In genomic region chr1:119816407-119816806, GRCh38 we compare ENCODE assay signal across 1 cellular context.
A peak's percentile ranks its signal among the peaks of the same experiment; 100 is the strongest.
TF ChIP-seq lines count a peak whose summit lies in the region.

No MANE protein-coding gene starts in this region.

TF ChIP-seq in HepG2, 621 proteins besides CTCF, POLR2A, EP300 and RAD21 (continued from another document and continues in another):
- TF ChIP-seq, protein P1, sequence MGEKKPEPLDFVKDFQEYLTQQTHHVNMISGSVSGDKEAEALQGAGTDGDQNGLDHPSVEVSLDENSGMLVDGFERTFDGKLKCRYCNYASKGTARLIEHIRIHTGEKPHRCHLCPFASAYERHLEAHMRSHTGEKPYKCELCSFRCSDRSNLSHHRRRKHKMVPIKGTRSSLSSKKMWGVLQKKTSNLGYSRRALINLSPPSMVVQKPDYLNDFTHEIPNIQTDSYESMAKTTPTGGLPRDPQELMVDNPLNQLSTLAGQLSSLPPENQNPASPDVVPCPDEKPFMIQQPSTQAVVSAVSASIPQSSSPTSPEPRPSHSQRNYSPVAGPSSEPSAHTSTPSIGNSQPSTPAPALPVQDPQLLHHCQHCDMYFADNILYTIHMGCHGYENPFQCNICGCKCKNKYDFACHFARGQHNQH (CRISPR knock-in tag; IDR thresholded peaks at IDR 0.05): peak; percentile 41; the same call in 1 of the 2 replicates
- TF ChIP-seq, protein P2, sequence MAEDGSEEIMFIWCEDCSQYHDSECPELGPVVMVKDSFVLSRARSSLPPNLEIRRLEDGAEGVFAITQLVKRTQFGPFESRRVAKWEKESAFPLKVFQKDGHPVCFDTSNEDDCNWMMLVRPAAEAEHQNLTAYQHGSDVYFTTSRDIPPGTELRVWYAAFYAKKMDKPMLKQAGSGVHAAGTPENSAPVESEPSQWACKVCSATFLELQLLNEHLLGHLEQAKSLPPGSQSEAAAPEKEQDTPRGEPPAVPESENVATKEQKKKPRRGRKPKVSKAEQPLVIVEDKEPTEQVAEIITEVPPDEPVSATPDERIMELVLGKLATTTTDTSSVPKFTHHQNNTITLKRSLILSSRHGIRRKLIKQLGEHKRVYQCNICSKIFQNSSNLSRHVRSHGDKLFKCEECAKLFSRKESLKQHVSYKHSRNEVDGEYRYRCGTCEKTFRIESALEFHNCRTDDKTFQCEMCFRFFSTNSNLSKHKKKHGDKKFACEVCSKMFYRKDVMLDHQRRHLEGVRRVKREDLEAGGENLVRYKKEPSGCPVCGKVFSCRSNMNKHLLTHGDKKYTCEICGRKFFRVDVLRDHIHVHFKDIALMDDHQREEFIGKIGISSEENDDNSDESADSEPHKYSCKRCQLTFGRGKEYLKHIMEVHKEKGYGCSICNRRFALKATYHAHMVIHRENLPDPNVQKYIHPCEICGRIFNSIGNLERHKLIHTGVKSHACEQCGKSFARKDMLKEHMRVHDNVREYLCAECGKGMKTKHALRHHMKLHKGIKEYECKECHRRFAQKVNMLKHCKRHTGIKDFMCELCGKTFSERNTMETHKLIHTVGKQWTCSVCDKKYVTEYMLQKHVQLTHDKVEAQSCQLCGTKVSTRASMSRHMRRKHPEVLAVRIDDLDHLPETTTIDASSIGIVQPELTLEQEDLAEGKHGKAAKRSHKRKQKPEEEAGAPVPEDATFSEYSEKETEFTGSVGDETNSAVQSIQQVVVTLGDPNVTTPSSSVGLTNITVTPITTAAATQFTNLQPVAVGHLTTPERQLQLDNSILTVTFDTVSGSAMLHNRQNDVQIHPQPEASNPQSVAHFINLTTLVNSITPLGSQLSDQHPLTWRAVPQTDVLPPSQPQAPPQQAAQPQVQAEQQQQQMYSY (CRISPR knock-in tag; IDR thresholded peaks at IDR 0.05): no peak
- TF ChIP-seq, protein P3, sequence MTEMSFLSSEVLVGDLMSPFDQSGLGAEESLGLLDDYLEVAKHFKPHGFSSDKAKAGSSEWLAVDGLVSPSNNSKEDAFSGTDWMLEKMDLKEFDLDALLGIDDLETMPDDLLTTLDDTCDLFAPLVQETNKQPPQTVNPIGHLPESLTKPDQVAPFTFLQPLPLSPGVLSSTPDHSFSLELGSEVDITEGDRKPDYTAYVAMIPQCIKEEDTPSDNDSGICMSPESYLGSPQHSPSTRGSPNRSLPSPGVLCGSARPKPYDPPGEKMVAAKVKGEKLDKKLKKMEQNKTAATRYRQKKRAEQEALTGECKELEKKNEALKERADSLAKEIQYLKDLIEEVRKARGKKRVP (CRISPR knock-in tag; IDR thresholded peaks at IDR 0.05): no peak
- TF ChIP-seq JUNB (CRISPR knock-in tag; IDR thresholded peaks at IDR 0.05; ENCODE audit: borderline replicate concordance) (peak; percentile 49; the same call in 1 of the 2 replicates), MAFG (CRISPR knock-in tag; IDR thresholded peaks at IDR 0.05) (no peak), ZNF530 (CRISPR knock-in tag; IDR thresholded peaks at IDR 0.05; ENCODE audit: low read depth) (no peak), SP2 (CRISPR knock-in tag; IDR thresholded peaks at IDR 0.05) (no peak), AHR (CRISPR knock-in tag; IDR thresholded peaks at IDR 0.05) (no peak), ZNF343 (CRISPR knock-in tag; IDR thresholded peaks at IDR 0.05) (no peak), NRL (CRISPR knock-in tag; IDR thresholded peaks at IDR 0.05; ENCODE audit: borderline replicate concordance) (no peak), PHF5A (CRISPR knock-in tag; IDR thresholded peaks at IDR 0.05; ENCODE audit: low read depth, unreplicated experiment) (no peak), NFE2L2 (IDR thresholded peaks at IDR 0.05; ENCODE audit: low read length) (no peak), ZFAT (CRISPR knock-in tag; conservative IDR thresholded peaks at IDR 0.05) (no peak), ZNF333 (CRISPR knock-in tag; IDR thresholded peaks at IDR 0.05; ENCODE audit: borderline replicate concordance) (no peak), SPEN (CRISPR knock-in tag; IDR thresholded peaks at IDR 0.05; ENCODE audit: low read depth) (no peak), HNRNPH1 (optimal IDR thresholded peaks at IDR 0.05; ENCODE audit: low read depth, low read length) (no peak), CREM (IDR thresholded peaks at IDR 0.05) (peak; percentile 63), CREM (CRISPR knock-in tag; IDR thresholded peaks at IDR 0.05) (no peak), NFYB (CRISPR knock-in tag; IDR thresholded peaks at IDR 0.05) (no peak), KDM3A (CRISPR knock-in tag; IDR thresholded peaks at IDR 0.05; ENCODE audit: low read depth) (no peak), SRY (CRISPR knock-in tag; IDR thresholded peaks at IDR 0.05) (no peak), NR1H2 (CRISPR knock-in tag; IDR thresholded peaks at IDR 0.05; ENCODE audit: borderline replicate concordance, low read depth) (no peak), GATAD2A (CRISPR knock-in tag; IDR thresholded peaks at IDR 0.05) (peak; percentile 83), SMC3 (IDR thresholded peaks at IDR 0.05; ENCODE audit: low read length) (no peak), SMYD3 (CRISPR knock-in tag; IDR thresholded peaks at IDR 0.05) (no peak), ZNF746 (CRISPR knock-in tag; IDR thresholded peaks at IDR 0.05) (no peak), ZSCAN25 (CRISPR knock-in tag; IDR thresholded peaks at IDR 0.05) (no peak), TOPORS (CRISPR knock-in tag; IDR thresholded peaks at IDR 0.05) (no peak), SMAD3 (CRISPR knock-in tag; IDR thresholded peaks at IDR 0.05) (no peak), ZBTB34 (CRISPR knock-in tag; IDR thresholded peaks at IDR 0.05) (no peak), ARHGAP35 (CRISPR knock-in tag; IDR thresholded peaks at IDR 0.05; ENCODE audit: borderline replicate concordance) (no peak), KLF13 (CRISPR knock-in tag; IDR thresholded peaks at IDR 0.05) (no peak), PHF20 (CRISPR knock-in tag; IDR thresholded peaks at IDR 0.05) (no peak), FOSL1 (CRISPR knock-in tag; IDR thresholded peaks at IDR 0.05; ENCODE audit: borderline replicate concordance) (peak; percentile 83; the same call in 1 of the 2 replicates), EED (CRISPR knock-in tag; IDR thresholded peaks at IDR 0.05) (no peak), RBFOX2 (IDR thresholded peaks at IDR 0.05; ENCODE audit: low read depth, low read length) (0 out of 2 replicates have a peak, but pooled peaks have one; percentile 31), ZNF136 (CRISPR knock-in tag; IDR thresholded peaks at IDR 0.05; ENCODE audit: low read depth) (no peak), ZNF563 (CRISPR knock-in tag; IDR thresholded peaks at IDR 0.05) (no peak), ZNF776 (CRISPR knock-in tag; IDR thresholded peaks at IDR 0.05) (no peak), TGIF2 (CRISPR knock-in tag; IDR thresholded peaks at IDR 0.05) (no peak), MIXL1 (CRISPR knock-in tag; IDR thresholded peaks at IDR 0.05) (peak; percentile 77), U2AF2 (IDR thresholded peaks at IDR 0.05; ENCODE audit: low read depth, low read length) (no peak), DPF2 (CRISPR knock-in tag; IDR thresholded peaks at IDR 0.05; ENCODE audit: borderline replicate concordance, low read depth) (peak; percentile 70; the same call in 1 of the 2 replicates)
- TF ChIP-seq, protein P4, sequence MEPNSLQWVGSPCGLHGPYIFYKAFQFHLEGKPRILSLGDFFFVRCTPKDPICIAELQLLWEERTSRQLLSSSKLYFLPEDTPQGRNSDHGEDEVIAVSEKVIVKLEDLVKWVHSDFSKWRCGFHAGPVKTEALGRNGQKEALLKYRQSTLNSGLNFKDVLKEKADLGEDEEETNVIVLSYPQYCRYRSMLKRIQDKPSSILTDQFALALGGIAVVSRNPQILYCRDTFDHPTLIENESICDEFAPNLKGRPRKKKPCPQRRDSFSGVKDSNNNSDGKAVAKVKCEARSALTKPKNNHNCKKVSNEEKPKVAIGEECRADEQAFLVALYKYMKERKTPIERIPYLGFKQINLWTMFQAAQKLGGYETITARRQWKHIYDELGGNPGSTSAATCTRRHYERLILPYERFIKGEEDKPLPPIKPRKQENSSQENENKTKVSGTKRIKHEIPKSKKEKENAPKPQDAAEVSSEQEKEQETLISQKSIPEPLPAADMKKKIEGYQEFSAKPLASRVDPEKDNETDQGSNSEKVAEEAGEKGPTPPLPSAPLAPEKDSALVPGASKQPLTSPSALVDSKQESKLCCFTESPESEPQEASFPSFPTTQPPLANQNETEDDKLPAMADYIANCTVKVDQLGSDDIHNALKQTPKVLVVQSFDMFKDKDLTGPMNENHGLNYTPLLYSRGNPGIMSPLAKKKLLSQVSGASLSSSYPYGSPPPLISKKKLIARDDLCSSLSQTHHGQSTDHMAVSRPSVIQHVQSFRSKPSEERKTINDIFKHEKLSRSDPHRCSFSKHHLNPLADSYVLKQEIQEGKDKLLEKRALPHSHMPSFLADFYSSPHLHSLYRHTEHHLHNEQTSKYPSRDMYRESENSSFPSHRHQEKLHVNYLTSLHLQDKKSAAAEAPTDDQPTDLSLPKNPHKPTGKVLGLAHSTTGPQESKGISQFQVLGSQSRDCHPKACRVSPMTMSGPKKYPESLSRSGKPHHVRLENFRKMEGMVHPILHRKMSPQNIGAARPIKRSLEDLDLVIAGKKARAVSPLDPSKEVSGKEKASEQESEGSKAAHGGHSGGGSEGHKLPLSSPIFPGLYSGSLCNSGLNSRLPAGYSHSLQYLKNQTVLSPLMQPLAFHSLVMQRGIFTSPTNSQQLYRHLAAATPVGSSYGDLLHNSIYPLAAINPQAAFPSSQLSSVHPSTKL (CRISPR knock-in tag; IDR thresholded peaks at IDR 0.05): peak; percentile 87
- TF ChIP-seq, protein P5, sequence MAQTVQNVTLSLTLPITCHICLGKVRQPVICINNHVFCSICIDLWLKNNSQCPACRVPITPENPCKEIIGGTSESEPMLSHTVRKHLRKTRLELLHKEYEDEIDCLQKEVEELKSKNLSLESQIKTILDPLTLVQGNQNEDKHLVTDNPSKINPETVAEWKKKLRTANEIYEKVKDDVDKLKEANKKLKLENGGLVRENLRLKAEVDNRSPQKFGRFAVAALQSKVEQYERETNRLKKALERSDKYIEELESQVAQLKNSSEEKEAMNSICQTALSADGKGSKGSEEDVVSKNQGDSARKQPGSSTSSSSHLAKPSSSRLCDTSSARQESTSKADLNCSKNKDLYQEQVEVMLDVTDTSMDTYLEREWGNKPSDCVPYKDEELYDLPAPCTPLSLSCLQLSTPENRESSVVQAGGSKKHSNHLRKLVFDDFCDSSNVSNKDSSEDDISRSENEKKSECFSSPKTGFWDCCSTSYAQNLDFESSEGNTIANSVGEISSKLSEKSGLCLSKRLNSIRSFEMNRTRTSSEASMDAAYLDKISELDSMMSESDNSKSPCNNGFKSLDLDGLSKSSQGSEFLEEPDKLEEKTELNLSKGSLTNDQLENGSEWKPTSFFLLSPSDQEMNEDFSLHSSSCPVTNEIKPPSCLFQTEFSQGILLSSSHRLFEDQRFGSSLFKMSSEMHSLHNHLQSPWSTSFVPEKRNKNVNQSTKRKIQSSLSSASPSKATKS (CRISPR knock-in tag; IDR thresholded peaks at IDR 0.05): no peak
- TF ChIP-seq, protein P6, sequence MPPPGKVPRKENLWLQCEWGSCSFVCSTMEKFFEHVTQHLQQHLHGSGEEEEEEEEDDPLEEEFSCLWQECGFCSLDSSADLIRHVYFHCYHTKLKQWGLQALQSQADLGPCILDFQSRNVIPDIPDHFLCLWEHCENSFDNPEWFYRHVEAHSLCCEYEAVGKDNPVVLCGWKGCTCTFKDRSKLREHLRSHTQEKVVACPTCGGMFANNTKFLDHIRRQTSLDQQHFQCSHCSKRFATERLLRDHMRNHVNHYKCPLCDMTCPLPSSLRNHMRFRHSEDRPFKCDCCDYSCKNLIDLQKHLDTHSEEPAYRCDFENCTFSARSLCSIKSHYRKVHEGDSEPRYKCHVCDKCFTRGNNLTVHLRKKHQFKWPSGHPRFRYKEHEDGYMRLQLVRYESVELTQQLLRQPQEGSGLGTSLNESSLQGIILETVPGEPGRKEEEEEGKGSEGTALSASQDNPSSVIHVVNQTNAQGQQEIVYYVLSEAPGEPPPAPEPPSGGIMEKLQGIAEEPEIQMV (CRISPR knock-in tag; IDR thresholded peaks at IDR 0.05; ENCODE audit: low read depth): no peak
- TF ChIP-seq, protein P7, sequence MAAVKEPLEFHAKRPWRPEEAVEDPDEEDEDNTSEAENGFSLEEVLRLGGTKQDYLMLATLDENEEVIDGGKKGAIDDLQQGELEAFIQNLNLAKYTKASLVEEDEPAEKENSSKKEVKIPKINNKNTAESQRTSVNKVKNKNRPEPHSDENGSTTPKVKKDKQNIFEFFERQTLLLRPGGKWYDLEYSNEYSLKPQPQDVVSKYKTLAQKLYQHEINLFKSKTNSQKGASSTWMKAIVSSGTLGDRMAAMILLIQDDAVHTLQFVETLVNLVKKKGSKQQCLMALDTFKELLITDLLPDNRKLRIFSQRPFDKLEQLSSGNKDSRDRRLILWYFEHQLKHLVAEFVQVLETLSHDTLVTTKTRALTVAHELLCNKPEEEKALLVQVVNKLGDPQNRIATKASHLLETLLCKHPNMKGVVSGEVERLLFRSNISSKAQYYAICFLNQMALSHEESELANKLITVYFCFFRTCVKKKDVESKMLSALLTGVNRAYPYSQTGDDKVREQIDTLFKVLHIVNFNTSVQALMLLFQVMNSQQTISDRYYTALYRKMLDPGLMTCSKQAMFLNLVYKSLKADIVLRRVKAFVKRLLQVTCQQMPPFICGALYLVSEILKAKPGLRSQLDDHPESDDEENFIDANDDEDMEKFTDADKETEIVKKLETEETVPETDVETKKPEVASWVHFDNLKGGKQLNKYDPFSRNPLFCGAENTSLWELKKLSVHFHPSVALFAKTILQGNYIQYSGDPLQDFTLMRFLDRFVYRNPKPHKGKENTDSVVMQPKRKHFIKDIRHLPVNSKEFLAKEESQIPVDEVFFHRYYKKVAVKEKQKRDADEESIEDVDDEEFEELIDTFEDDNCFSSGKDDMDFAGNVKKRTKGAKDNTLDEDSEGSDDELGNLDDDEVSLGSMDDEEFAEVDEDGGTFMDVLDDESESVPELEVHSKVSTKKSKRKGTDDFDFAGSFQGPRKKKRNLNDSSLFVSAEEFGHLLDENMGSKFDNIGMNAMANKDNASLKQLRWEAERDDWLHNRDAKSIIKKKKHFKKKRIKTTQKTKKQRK (IDR thresholded peaks at IDR 0.05; ENCODE audit: low read length): no peak
- TF ChIP-seq, protein P8, sequence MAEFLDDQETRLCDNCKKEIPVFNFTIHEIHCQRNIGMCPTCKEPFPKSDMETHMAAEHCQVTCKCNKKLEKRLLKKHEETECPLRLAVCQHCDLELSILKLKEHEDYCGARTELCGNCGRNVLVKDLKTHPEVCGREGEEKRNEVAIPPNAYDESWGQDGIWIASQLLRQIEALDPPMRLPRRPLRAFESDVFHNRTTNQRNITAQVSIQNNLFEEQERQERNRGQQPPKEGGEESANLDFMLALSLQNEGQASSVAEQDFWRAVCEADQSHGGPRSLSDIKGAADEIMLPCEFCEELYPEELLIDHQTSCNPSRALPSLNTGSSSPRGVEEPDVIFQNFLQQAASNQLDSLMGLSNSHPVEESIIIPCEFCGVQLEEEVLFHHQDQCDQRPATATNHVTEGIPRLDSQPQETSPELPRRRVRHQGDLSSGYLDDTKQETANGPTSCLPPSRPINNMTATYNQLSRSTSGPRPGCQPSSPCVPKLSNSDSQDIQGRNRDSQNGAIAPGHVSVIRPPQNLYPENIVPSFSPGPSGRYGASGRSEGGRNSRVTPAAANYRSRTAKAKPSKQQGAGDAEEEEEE (CRISPR knock-in tag; IDR thresholded peaks at IDR 0.05; ENCODE audit: borderline replicate concordance): no peak
